Comparison of ENCODE assay signal across 30 cellular contexts in genomic region chr3:146680602-146681001, GRCh38.
"Had no signal": no experiment of that assay in that cellular context is flagged by ENCODE, and none has a peak within 500 bp of the region (broad histone marks: within the 10 kb centered on the region; RNA-seq: fewer than 3 reads in every experiment).

No MANE protein-coding gene starts in this region.

- DNase-seq: activated CD4-positive, alpha-beta T cell treated with anti-CD3 and anti-CD28 coated beads for 36 hours; activated CD4-positive, CD25-positive, alpha-beta regulatory T cell; activated CD8-positive, alpha-beta memory T cell treated with anti-CD3 and anti-CD28 coated beads, Interleukin-2, amount 10 ng/mL, durations not matched to agents 7 days and 5 days; activated CD8-positive, alpha-beta T cell treated with anti-CD3 and anti-CD28 coated beads, Interleukin-2, amount 10 ng/mL, durations not matched to agents 7 days and 5 days; activated naive CD8-positive, alpha-beta T cell treated with anti-CD3 and anti-CD28 coated beads, Interleukin-2, amount 50 U/mL, for 24 hours; activated T-cell treated with anti-CD3 and anti-CD28 coated beads, Interleukin-2, amount 50 U/mL, for 48 hours; amygdala; central memory CD4-positive, alpha-beta T cell; endodermal cell; foreskin keratinocyte; heart left ventricle; hypothalamus; natural killer cell; stimulated activated CD4-positive, alpha-beta T cell treated with anti-CD3 and anti-CD28 coated beads, Interleukin-1b, Interleukin-23, amount 100 ng/mL, for 48 hours; stimulated activated CD4-positive, alpha-beta T cell treated with anti-CD3 and anti-CD28 coated beads, Interleukin-4, amount 100 ng/mL, for 4 hours; stimulated activated CD8-positive, alpha-beta memory T cell treated with anti-CD3 and anti-CD28 coated beads, Interleukin-4, amount 100 ng/mL, for 48 hours; stimulated activated naive CD8-positive, alpha-beta T cell treated with anti-CD3 and anti-CD28 coated beads, Interleukin-15, amount 100 ng/mL, for 72 hours; substantia nigra; thyroid gland; upper lobe of left lung had no signal

- H3K27me3 ChIP-seq: breast epithelium, foreskin keratinocyte, heart left ventricle, right atrium auricular region, thyroid gland, upper lobe of left lung, vagina had no signal

- H3K27me3 Mint-ChIP-seq: activated CD4-positive, alpha-beta T cell treated with anti-CD3 and anti-CD28 coated beads for 36 hours; activated CD8-positive, alpha-beta memory T cell treated with anti-CD3 and anti-CD28 coated beads, Interleukin-2, amount 10 ng/mL, durations not matched to agents 7 days and 5 days; activated naive CD8-positive, alpha-beta T cell treated with anti-CD3 and anti-CD28 coated beads, Interleukin-2, amount 50 U/mL, for 24 hours; dendritic cell treated with granulocyte-macrophage colony-stimulating factor and Interleukin-4, amounts not matched to agents 40 ng/mL and 50 ng/mL, for 4 days; memory B cell; stimulated activated memory B cell treated with anti-CD40 and anti-IgM and Interleukin-4, amounts not matched to agents 10 μg/mL and 1 μg/mL and 100 μg/mL, for 72 hours; stimulated activated naive CD8-positive, alpha-beta T cell treated with anti-CD3 and anti-CD28 coated beads, Interleukin-15, amount 100 ng/mL, for 72 hours had no signal

- H3K4me2 ChIP-seq: smooth muscle cell had no signal

- H3K4me1 Mint-ChIP-seq: activated CD4-positive, alpha-beta T cell treated with anti-CD3 and anti-CD28 coated beads for 36 hours; activated CD8-positive, alpha-beta memory T cell treated with anti-CD3 and anti-CD28 coated beads, Interleukin-2, amount 10 ng/mL, durations not matched to agents 7 days and 5 days; activated naive CD4-positive, alpha-beta T cell treated with anti-CD3 and anti-CD28 coated beads, Interleukin-2, amount 50 U/mL, for 24 hours; activated naive CD8-positive, alpha-beta T cell treated with anti-CD3 and anti-CD28 coated beads, Interleukin-2, amount 50 U/mL, for 24 hours; memory B cell; natural killer cell; stimulated activated memory B cell treated with anti-CD40 and anti-IgM and Interleukin-4, amounts not matched to agents 10 μg/mL and 1 μg/mL and 100 μg/mL, for 72 hours; stimulated activated naive CD8-positive, alpha-beta T cell treated with anti-CD3 and anti-CD28 coated beads, Interleukin-15, amount 100 ng/mL, for 72 hours had no signal

- H3K4me3 ChIP-seq: breast epithelium, heart left ventricle, right atrium auricular region, smooth muscle cell, thyroid gland, upper lobe of left lung, vagina had no signal

- H3K9me3 ChIP-seq: breast epithelium, heart left ventricle, right atrium auricular region, thyroid gland, upper lobe of left lung, vagina had no signal

- H3K27ac Mint-ChIP-seq: activated CD4-positive, alpha-beta T cell treated with anti-CD3 and anti-CD28 coated beads for 36 hours; activated CD8-positive, alpha-beta memory T cell treated with anti-CD3 and anti-CD28 coated beads, Interleukin-2, amount 10 ng/mL, durations not matched to agents 7 days and 5 days; activated CD8-positive, alpha-beta T cell treated with anti-CD3 and anti-CD28 coated beads, Interleukin-2, amount 10 ng/mL, durations not matched to agents 7 days and 5 days; activated naive CD4-positive, alpha-beta T cell treated with anti-CD3 and anti-CD28 coated beads, Interleukin-2, amount 50 U/mL, for 24 hours; activated naive CD8-positive, alpha-beta T cell treated with anti-CD3 and anti-CD28 coated beads, Interleukin-2, amount 50 U/mL, for 24 hours; activated T-helper 2 cell treated with anti-CD3 and anti-CD28 coated beads, Interferon-gamma antibody, Interleukin-2, Interleukin-4, amounts not matched to agents 10 μg/mL and 5 μg/mL and 100 μg/mL, durations not matched to agents 14 hours and 24 hours and 36 hours; dendritic cell treated with granulocyte-macrophage colony-stimulating factor and Interleukin-4, amounts not matched to agents 40 ng/mL and 50 ng/mL, for 4 days; endodermal cell; memory B cell; natural killer cell; stimulated activated memory B cell treated with anti-CD40 and anti-IgM and Interleukin-4, amounts not matched to agents 10 μg/mL and 1 μg/mL and 100 μg/mL, for 72 hours; stimulated activated naive CD8-positive, alpha-beta T cell treated with anti-CD3 and anti-CD28 coated beads, Interleukin-15, amount 100 ng/mL, for 72 hours had no signal

- H3K4me1 ChIP-seq: breast epithelium, foreskin keratinocyte, right atrium auricular region, thyroid gland, upper lobe of left lung, vagina had no signal

- H3K27ac ChIP-seq: breast epithelium, foreskin keratinocyte, heart left ventricle, right atrium auricular region, thyroid gland, upper lobe of left lung, vagina had no signal

- ATAC-seq: activated CD4-positive, alpha-beta T cell treated with anti-CD3 and anti-CD28 coated beads for 36 hours; activated CD8-positive, alpha-beta memory T cell treated with anti-CD3 and anti-CD28 coated beads, Interleukin-2, amount 10 ng/mL, durations not matched to agents 7 days and 5 days; activated CD8-positive, alpha-beta T cell treated with anti-CD3 and anti-CD28 coated beads, Interleukin-2, amount 10 ng/mL, durations not matched to agents 7 days and 5 days; activated naive CD8-positive, alpha-beta T cell treated with anti-CD3 and anti-CD28 coated beads, Interleukin-2, amount 50 U/mL, for 24 hours; esophagus mucosa; foreskin keratinocyte; heart left ventricle; natural killer cell; stimulated activated memory B cell treated with anti-CD40 and anti-IgM and Interleukin-4, amounts not matched to agents 10 μg/mL and 1 μg/mL and 100 μg/mL, for 72 hours; stimulated activated naive CD8-positive, alpha-beta T cell treated with anti-CD3 and anti-CD28 coated beads, Interleukin-15, amount 100 ng/mL, for 72 hours had no signal

- H3K4me3 Mint-ChIP-seq: activated CD4-positive, alpha-beta T cell treated with anti-CD3 and anti-CD28 coated beads for 36 hours; activated CD8-positive, alpha-beta memory T cell treated with anti-CD3 and anti-CD28 coated beads, Interleukin-2, amount 10 ng/mL, durations not matched to agents 7 days and 5 days; activated CD8-positive, alpha-beta T cell treated with anti-CD3 and anti-CD28 coated beads, Interleukin-2, amount 10 ng/mL, durations not matched to agents 7 days and 5 days; activated naive CD4-positive, alpha-beta T cell treated with anti-CD3 and anti-CD28 coated beads, Interleukin-2, amount 50 U/mL, for 24 hours; activated naive CD8-positive, alpha-beta T cell treated with anti-CD3 and anti-CD28 coated beads, Interleukin-2, amount 50 U/mL, for 24 hours; dendritic cell treated with granulocyte-macrophage colony-stimulating factor and Interleukin-4, amounts not matched to agents 40 ng/mL and 50 ng/mL, for 4 days; endodermal cell; memory B cell; natural killer cell; stimulated activated memory B cell treated with anti-CD40 and anti-IgM and Interleukin-4, amounts not matched to agents 10 μg/mL and 1 μg/mL and 100 μg/mL, for 72 hours; stimulated activated naive CD8-positive, alpha-beta T cell treated with anti-CD3 and anti-CD28 coated beads, Interleukin-15, amount 100 ng/mL, for 72 hours had no signal

- H3K36me3 ChIP-seq: breast epithelium, heart left ventricle, right atrium auricular region, thyroid gland, upper lobe of left lung, vagina had no signal

- H3K9me3 Mint-ChIP-seq: activated naive CD4-positive, alpha-beta T cell treated with anti-CD3 and anti-CD28 coated beads, Interleukin-2, amount 50 U/mL, for 24 hours; activated naive CD8-positive, alpha-beta T cell treated with anti-CD3 and anti-CD28 coated beads, Interleukin-2, amount 50 U/mL, for 24 hours; activated T-helper 2 cell treated with anti-CD3 and anti-CD28 coated beads, Interferon-gamma antibody, Interleukin-2, Interleukin-4, amounts not matched to agents 10 μg/mL and 5 μg/mL and 100 μg/mL, durations not matched to agents 14 hours and 24 hours and 36 hours; endodermal cell; memory B cell; stimulated activated memory B cell treated with anti-CD40 and anti-IgM and Interleukin-4, amounts not matched to agents 10 μg/mL and 1 μg/mL and 100 μg/mL, for 72 hours; stimulated activated naive CD8-positive, alpha-beta T cell treated with anti-CD3 and anti-CD28 coated beads, Interleukin-15, amount 100 ng/mL, for 72 hours had no signal

- H3K36me3 Mint-ChIP-seq: activated CD8-positive, alpha-beta memory T cell treated with anti-CD3 and anti-CD28 coated beads, Interleukin-2, amount 10 ng/mL, durations not matched to agents 7 days and 5 days; activated naive CD4-positive, alpha-beta T cell treated with anti-CD3 and anti-CD28 coated beads, Interleukin-2, amount 50 U/mL, for 24 hours; memory B cell; natural killer cell; stimulated activated memory B cell treated with anti-CD40 and anti-IgM and Interleukin-4, amounts not matched to agents 10 μg/mL and 1 μg/mL and 100 μg/mL, for 72 hours had no signal
